6 cellular contexts compared by ENCODE assay signal in the genomic region with DNA sequence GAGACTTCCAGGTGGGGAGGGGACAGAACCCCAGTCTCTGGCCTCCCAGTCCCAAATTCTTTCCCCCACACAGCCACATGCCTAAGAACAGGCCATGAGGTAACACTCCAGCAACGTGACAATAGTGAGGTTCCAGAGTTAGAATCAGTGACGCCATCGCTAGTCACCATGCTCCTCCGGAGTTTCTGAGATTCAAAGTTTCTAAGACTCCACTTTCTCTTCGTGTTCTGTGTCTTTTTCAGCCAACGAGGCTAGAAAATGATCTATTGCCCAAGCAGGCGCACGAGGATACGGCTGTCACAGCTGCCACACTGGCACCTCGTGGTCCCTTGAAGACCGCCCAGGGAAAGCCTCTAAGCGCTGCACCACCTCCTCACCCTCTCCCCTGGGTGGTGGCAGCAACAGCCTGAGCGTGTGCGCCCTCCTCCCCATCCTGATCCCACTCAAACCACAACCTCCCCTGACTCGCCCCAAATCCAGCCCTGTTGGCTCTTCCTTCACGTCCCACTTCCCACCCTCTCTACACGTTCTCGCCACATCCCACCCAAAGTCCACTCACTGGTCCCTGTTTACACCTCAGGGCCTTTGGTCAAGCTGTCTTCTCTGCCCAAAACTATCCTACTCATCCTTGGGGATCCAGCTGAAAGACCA. TPM values are rescaled to one million over a fixed set of nuclear protein-coding genes. Genes with fewer than 3 reads are reported as not detected.
DNase-seq lines count a peak whose midpoint lies in the region; ATAC-seq, FAIRE-seq and TF ChIP-seq lines count a peak whose summit lies in the region.

No MANE protein-coding gene starts in this region.

- H3K4me1 Mint-ChIP-seq in astrocyte (ENCODE audit: low read depth, unreplicated experiment) (peaks cover 9% of the 10 kb centered on the region), naive B cell (peaks cover 21 to 30% (median 29%) of the 10 kb centered on the region in 3 donors)

- peak overlapping the region; percentile 94 for H3K27ac Mint-ChIP-seq in astrocyte (ENCODE audit: unreplicated experiment)
- H3K27ac Mint-ChIP-seq in naive B cell: peak overlapping the region; percentile 76 to 98 (median 94)

- H3K27me3 ChIP-seq in astrocyte (ENCODE audit: insufficient read depth, low read length): no peaks in the 10 kb centered on the region

- peak; percentile 9 for ATAC-seq in GM18520 (IDR thresholded peaks at IDR 0.05; ENCODE audit: unreplicated experiment)
- ATAC-seq in naive B cell (ENCODE audit: low read depth in 2 of 2): peak; percentile 42 to 49
- ATAC-seq in HG02852 (IDR thresholded peaks at IDR 0.05; ENCODE audit: unreplicated experiment): no peak

- H3K9ac ChIP-seq in astrocyte (ENCODE audit: low read length): peak overlapping the region; percentile 87

- no peaks in the 10 kb centered on the region for H3K36me3 Mint-ChIP-seq in astrocyte (ENCODE audit: low read depth, unreplicated experiment)
- H3K36me3 Mint-ChIP-seq in naive B cell: no peaks in the 10 kb centered on the region

- H3K9me3 ChIP-seq in astrocyte (ENCODE audit: insufficient read depth, low read depth, low read length): no peaks in the 10 kb centered on the region

- no peaks in the 10 kb centered on the region for H3K36me3 ChIP-seq in astrocyte (ENCODE audit: insufficient read depth, low read length)

- H3K4me3 Mint-ChIP-seq in astrocyte (ENCODE audit: unreplicated experiment) (peak overlapping the region; percentile 92), naive B cell (peak overlapping the region; percentile 85 to 97 (median 93))

- peak overlapping the region; percentile 73 for H3K4me3 ChIP-seq in astrocyte (ENCODE audit: insufficient read depth, low read depth, low read length)

- DNase-seq in NOMO-1 treated with dmso at 0.1 percent for 144 hours (lab: John Stamatoyannopoulos, UW; ENCODE audit: unreplicated experiment): peak; percentile 44
- DNase-seq in astrocyte (ENCODE audit: low read depth): peak; percentile 20
- peak; percentile 36 for DNase-seq in naive B cell
- no peak for DNase-seq in GM10266 (ENCODE audit: extremely low spot score)

- peak overlapping the region; percentile 52 for H3K27ac ChIP-seq in astrocyte (ENCODE audit: low read depth, low read length)

- peaks cover 48% of the 10 kb centered on the region for H3K79me2 ChIP-seq in astrocyte (ENCODE audit: insufficient read depth, low read length)

- peak overlapping the region; percentile 91 for H3K4me2 ChIP-seq in astrocyte (ENCODE audit: low read length)

- H3K4me1 ChIP-seq in astrocyte (ENCODE audit: insufficient read depth, low read length): peaks cover 17% of the 10 kb centered on the region

- no peak for FAIRE-seq in astrocyte (lab: Jason Lieb, UNC)

- H3K27me3 Mint-ChIP-seq in astrocyte (ENCODE audit: low read depth, unreplicated experiment) (no peaks in the 10 kb centered on the region), naive B cell (no peaks in the 10 kb centered on the region)

- H4K20me1 ChIP-seq in astrocyte (ENCODE audit: insufficient read depth, low read length): peaks cover 37% of the 10 kb centered on the region

- no peak for TF ChIP-seq CTCF in astrocyte (IDR thresholded peaks at IDR 0.05; ENCODE audit: insufficient read depth, low read depth, low read length)
- no peak for TF ChIP-seq CTCF in GM10266 (IDR thresholded peaks at IDR 0.05; ENCODE audit: control insufficient read depth, insufficient read depth, low read depth, missing control alignments)

- peaks cover 1% of the 10 kb centered on the region for H3K9me3 Mint-ChIP-seq in astrocyte (ENCODE audit: unreplicated experiment)
- no peaks in the 10 kb centered on the region for H3K9me3 Mint-ChIP-seq in naive B cell

- H2AFZ ChIP-seq in astrocyte (ENCODE audit: low read depth, low read length): peak overlapping the region; percentile 75

RNA-seq across cellular contexts. Expression of gene MCRIP1, which starts 1.0 kb away (rescaled TPM):
- 106 and 113 TPM in 2 replicates for total RNA-seq in astrocyte
- 100 to 1,000 TPM in 1 of 6 donors, 10 to 100 TPM in 5; 66.2 to 114 (median 77.4) TPM for polyA plus RNA-seq in naive B cell (ENCODE audit: low read depth in 6 of 6)

RNA-seq across cellular contexts. Expression of gene PPP1R27, which starts 2.8 kb away (rescaled TPM):
- 0.65 TPM in 1 of 2 replicates, not detected in the other for total RNA-seq in astrocyte
- polyA plus RNA-seq in naive B cell (ENCODE audit: low read depth in 6 of 6): under 1 TPM in 2 of 6 donors, not detected in 4; 0.18 to 0.64 TPM

RNA-seq across cellular contexts. Expression of gene GCGR, which starts 28.1 kb away (rescaled TPM):
- total RNA-seq in astrocyte: not detected in 2 replicates
- not detected for polyA plus RNA-seq in naive B cell (ENCODE audit: low read depth in 6 of 6)

RNA-seq across cellular contexts. Expression of gene P4HB, which starts 28.3 kb away (rescaled TPM):
- 1,268 and 1,504 TPM in 2 replicates for total RNA-seq in astrocyte
- polyA plus RNA-seq in naive B cell (ENCODE audit: low read depth in 6 of 6): 100 to 1,000 TPM; 139 to 192 (median 158) TPM

RNA-seq across cellular contexts. Expression of gene ARHGDIA, which starts 39.1 kb away (rescaled TPM):
- 352 and 367 TPM in 2 replicates for total RNA-seq in astrocyte
- polyA plus RNA-seq in naive B cell (ENCODE audit: low read depth in 6 of 6): 100 to 1,000 TPM in 1 of 6 donors, 10 to 100 TPM in 5; 42.9 to 116 (median 78.3) TPM
